ENCODE assay signal across 8 cellular contexts in genomic region chr1:156601122-156601830, GRCh38. TPM values are rescaled to one million over a fixed set of nuclear protein-coding genes. Genes with fewer than 3 reads are reported as not detected.
DNase-seq lines count a peak whose midpoint lies in the region; ATAC-seq, FAIRE-seq and TF ChIP-seq lines count a peak whose summit lies in the region.

Gene GPATCH4, minus strand, starts transcription at chr1:156601479.

- ATAC-seq in HG03439 (IDR thresholded peaks at IDR 0.05; ENCODE audit: unreplicated experiment): peak; percentile 58

- WGBS in lower leg skin, 2 donors: 0 to 1% methylated on average over 33 to 35 of the region's 35 CpGs

- H3K27ac Mint-ChIP-seq in activated CD4-positive, alpha-beta memory T cell treated with anti-CD3 and anti-CD28 coated beads for 36 hours: peak within 1 kb of the TSS; percentile 95

- peaks cover 19% of the 10 kb centered on the region for H3K36me3 Mint-ChIP-seq in activated CD4-positive, alpha-beta memory T cell treated with anti-CD3 and anti-CD28 coated beads for 36 hours

- CTCF ChIA-PET in activated CD4-positive, alpha-beta memory T cell treated with anti-CD3 and anti-CD28 coated beads for 36 hours (lab: Charles Lee): interaction anchor here (0.6 to 2.2 kb wide), 15 partner anchors 7 to 266 kb away, joined by 3 to 14 read pairs (median 3); partner anchors contain the start of genes CRABP2, MEF2D and NAXE

- peak within 1 kb of the TSS; percentile 79 to 89 for H3K9ac ChIP-seq in duodenal mucosa (ENCODE audit: low read depth in 1 of 2, low read length in 2 of 2)

- POLR2A ChIA-PET in activated CD4-positive, alpha-beta memory T cell treated with anti-CD3 and anti-CD28 coated beads for 36 hours (lab: Charles Lee): interaction anchor here (0.6 to 2.2 kb wide), 5 partner anchors 9 to 144 kb away, joined by 3 to 19 read pairs (median 4); partner anchors contain the start of gene NAXE

- intact Hi-C loops in activated CD4-positive, alpha-beta memory T cell treated with anti-CD3 and anti-CD28 coated beads for 36 hours (cut with micrococcal nuclease): loop anchor here (1.0 to 5.0 kb wide), 3 partner anchors 10 to 144 kb away; partner anchors contain the start of genes MEF2D and NAXE
- intact Hi-C loops in lower leg skin (cut with DNase I; ENCODE audit: low total_unique reads): no loop called here

- DNase-seq in GM12891 (ENCODE audit: insufficient read length, low spot score): no peak
- peak; percentile 88 for DNase-seq in NCI-H82 (lab: John Stamatoyannopoulos, UW)
- DNase-seq in activated CD4-positive, alpha-beta memory T cell treated with anti-CD3 and anti-CD28 coated beads for 36 hours: peak; percentile 88
- peak; percentile 73 to 95 for DNase-seq in lower leg skin (ENCODE audit: low spot score in 2 of 2)
- DNase-seq in stimulated activated CD4-positive, alpha-beta T cell treated with anti-CD3 and anti-CD28 coated beads, Interleukin-4, amount 100 ng/mL, for 4 hours: peak; percentile 72 to 78
- DNase-seq in HPDE6-E6E7 (ENCODE audit: extremely low spot score): no peak

- no peaks in the 10 kb centered on the region for H3K27me3 Mint-ChIP-seq in activated CD4-positive, alpha-beta memory T cell treated with anti-CD3 and anti-CD28 coated beads for 36 hours

- no peaks in the 10 kb centered on the region for H3K9me3 Mint-ChIP-seq in activated CD4-positive, alpha-beta memory T cell treated with anti-CD3 and anti-CD28 coated beads for 36 hours

- peaks cover 38% of the 10 kb centered on the region for H3K4me1 Mint-ChIP-seq in activated CD4-positive, alpha-beta memory T cell treated with anti-CD3 and anti-CD28 coated beads for 36 hours (ENCODE audit: low read depth)

- H3K36me3 ChIP-seq in duodenal mucosa (ENCODE audit: control insufficient read depth in 1 of 2, insufficient read depth in 2 of 2, low read length in 2 of 2): peaks cover 7 to 21% of the 10 kb centered on the region in 2 donors

- peak within 1 kb of the TSS; percentile 85 to 98 for H3K4me3 ChIP-seq in duodenal mucosa (ENCODE audit: low read depth in 1 of 2, low read length in 2 of 2)
- H3K4me3 ChIP-seq in lower leg skin (ENCODE audit: low read depth, poor library complexity, severe bottlenecking): peak within 1 kb of the TSS; percentile 60

- TF ChIP-seq POLR2A in GM12891 (IDR thresholded peaks at IDR 0.05; ENCODE audit: low read depth, low read length): peak; percentile 91
- TF ChIP-seq POLR2A in lower leg skin (IDR thresholded peaks at IDR 0.05): no peak

- no peaks in the 10 kb centered on the region for H3K27me3 ChIP-seq in duodenal mucosa (ENCODE audit: control insufficient read depth in 1 of 2, insufficient read depth in 2 of 2, low read length in 2 of 2)

- H3K27ac ChIP-seq in duodenal mucosa (ENCODE audit: low read depth, low read length): peak within 1 kb of the TSS; percentile 11

- TF ChIP-seq CTCF in lower leg skin (IDR thresholded peaks at IDR 0.05): no peak

- H3K4me3 Mint-ChIP-seq in activated CD4-positive, alpha-beta memory T cell treated with anti-CD3 and anti-CD28 coated beads for 36 hours: peak within 1 kb of the TSS; percentile 94

- peak; percentile 76 for FAIRE-seq in GM12891 (lab: Jason Lieb, UNC)

- H3K4me1 ChIP-seq in duodenal mucosa (ENCODE audit: control insufficient read depth in 1 of 2, insufficient read depth in 2 of 2, low read length in 2 of 2): peaks cover 14 to 18% of the 10 kb centered on the region in 2 donors

- no peaks in the 10 kb centered on the region for H3K9me3 ChIP-seq in duodenal mucosa (ENCODE audit: control insufficient read depth in 1 of 2, low read length in 2 of 2)

TF ChIP-seq in GM12891, 5 proteins besides CTCF, POLR2A, EP300 and RAD21:
- TF ChIP-seq PAX5 (IDR thresholded peaks at IDR 0.05; ENCODE audit: insufficient read depth, low read length, severe bottlenecking) (no peak), TAF1 (IDR thresholded peaks at IDR 0.05; ENCODE audit: low read depth, low read length) (peak; percentile 97), SPI1 (IDR thresholded peaks at IDR 0.05; ENCODE audit: low read depth, low read length) (no peak), POLR2AphosphoS5 (IDR thresholded peaks at IDR 0.05; ENCODE audit: low read depth, low read length) (peak; percentile 90), POU2F2 (IDR thresholded peaks at IDR 0.05; ENCODE audit: low read depth, low read length) (peak; percentile 75)

RNA-seq across cellular contexts. Expression of gene GPATCH4, which starts in this region (rescaled TPM):
- polyA plus RNA-seq in GM12891 (2012; ENCODE audit: low read depth, missing spikeins): 33.6 TPM
- 10 to 100 TPM; 40.2 to 43.2 TPM for total RNA-seq in activated CD4-positive, alpha-beta memory T cell treated with anti-CD3 and anti-CD28 coated beads for 36 hours
- total RNA-seq in lower leg skin: 10 to 100 TPM in 3 of 4 donors, 1 to 10 TPM in 1; 10.0 to 18.5 (median 13.9) TPM

Comparison
In these comparisons a context has a peak if more than half of its experiments do, and no peak if none do; other contexts are left out.
1. DNase-seq: peak in NCI-H82 (single experiment), activated CD4-positive, alpha-beta memory T cell treated with anti-CD3 and anti-CD28 coated beads for 36 hours (single experiment), lower leg skin (2 of 2) and stimulated activated CD4-positive, alpha-beta T cell treated with anti-CD3 and anti-CD28 coated beads, Interleukin-4, amount 100 ng/mL, for 4 hours (2 of 2); none in GM12891 (single experiment) and HPDE6-E6E7 (single experiment).